Comparison of ENCODE assay signal across 26 cellular contexts in genomic region chr3:54917862-54918261, GRCh38. TPM values are rescaled to one million over a fixed set of nuclear protein-coding genes. Genes with fewer than 3 reads are reported as not detected.
DNase-seq lines count a peak whose midpoint lies in the region; ATAC-seq and TF ChIP-seq lines count a peak whose summit lies in the region.
"Had no signal": no experiment of that assay in that cellular context is flagged by ENCODE, and none has a peak within 500 bp of the region (broad histone marks: within the 10 kb centered on the region; RNA-seq: fewer than 3 reads in every experiment).

No MANE protein-coding gene starts in this region.

- no peaks in the 10 kb centered on the region for H3K27me3 Mint-ChIP-seq in MCF 10A (ENCODE audit: insufficient read depth, unreplicated experiment)
- no peaks in the 10 kb centered on the region for H3K27me3 Mint-ChIP-seq in activated naive CD8-positive, alpha-beta T cell treated with anti-CD3 and anti-CD28 coated beads for 36 hours

- ATAC-seq in GM18909 (IDR thresholded peaks at IDR 0.05; ENCODE audit: poor library complexity, unreplicated experiment), result no peak
- ATAC-seq: HepG2 had no signal

- no peaks in the 10 kb centered on the region for H3K4me1 Mint-ChIP-seq in MCF 10A (ENCODE audit: insufficient read depth, unreplicated experiment)
- no peaks in the 10 kb centered on the region for H3K4me1 Mint-ChIP-seq in activated naive CD8-positive, alpha-beta T cell treated with anti-CD3 and anti-CD28 coated beads for 36 hours

- no peaks in the 10 kb centered on the region for H3K27me3 ChIP-seq in mammary epithelial cell (ENCODE audit: insufficient read depth, low read length)
- H3K27me3 ChIP-seq: Peyer's patch, SJCRH30 had no signal

- dilution Hi-C loops in mammary epithelial cell (cut with HindIII; ENCODE audit: low sequenced_read_pairs), result no loop called here

- no peak overlapping the region for H3K4me2 ChIP-seq in mammary epithelial cell (ENCODE audit: insufficient read depth, low read depth, low read length)

- no TSS peak for BruUV-seq in MCF 10A (replicated peaks; lab: Mats Ljungman, UMichigan)
- no TSS peak for BruUV-seq in mammary epithelial cell (replicated peaks; lab: Mats Ljungman, UMichigan)

- no peaks in the 10 kb centered on the region for H3K4me1 ChIP-seq in mammary epithelial cell (ENCODE audit: insufficient read depth, low read length)
- H3K4me1 ChIP-seq: Peyer's patch, SJCRH30 had no signal

- intact Hi-C loops in MCF 10A (cut with micrococcal nuclease), result no loop called here
- intact Hi-C loops in mammary epithelial cell (cut with micrococcal nuclease), result no loop called here

- in situ Hi-C loops in mammary epithelial cell (cut with MboI; ENCODE audit: low sequenced_read_pairs in 2 of 2), result no loop called here

- no peaks in the 10 kb centered on the region for H4K20me1 ChIP-seq in mammary epithelial cell (ENCODE audit: insufficient read depth, low read length)

- H3K79me2 ChIP-seq in mammary epithelial cell (ENCODE audit: insufficient read depth, low read length), result no peaks in the 10 kb centered on the region

- H3K9me3 Mint-ChIP-seq in MCF 10A (ENCODE audit: unreplicated experiment), result peaks cover 4% of the 10 kb centered on the region
- H3K9me3 Mint-ChIP-seq in activated naive CD8-positive, alpha-beta T cell treated with anti-CD3 and anti-CD28 coated beads for 36 hours, result peaks cover 3% of the 10 kb centered on the region

- peak; percentile 16 for DNase-seq in MCF 10A (ENCODE audit: unreplicated experiment)
- DNase-seq in mammary epithelial cell, result no peak
- peak; percentile 69 for DNase-seq in RPMI7951 (ENCODE audit: low read depth)
- DNase-seq in dedifferentiated amniotic fluid mesenchymal stem cell (ENCODE audit: extremely low spot score), result peak; percentile 55
- DNase-seq in midbrain (lab: John Stamatoyannopoulos, UW), result no peak
- DNase-seq in activated naive CD8-positive, alpha-beta T cell treated with anti-CD3 and anti-CD28 coated beads for 36 hours, result no peak
- no peak for DNase-seq in activated CD4-positive, alpha-beta T cell treated with anti-CD3 and anti-CD28 coated beads for 4 hours
- DNase-seq: 8988T, GF-D8, H7, KBM-7, NCI-H1105, NCI-H146, NCI-H2029, NCI-H2171 treated with DMSO at 0.1 percent for 48 hours, NCI-H446 treated with DMSO at 0.1 percent for 48 hours, NCI-H526 treated with DMSO at 0.1 percent for 48 hours, Peyer's patch, SJCRH30 had no signal

- WGBS in mammary epithelial cell (ENCODE audit: low coverage, missing lambda C conversion rate), result 80% methylated on average over 4 of the region's 4 CpGs

- POLR2A ChIA-PET in MCF 10A (lab: Yijun Ruan, JAX), result interaction anchor here (0.5 to 1.2 kb wide), 3 partner anchors 16 to 507 kb away, joined by 3 to 5 read pairs (median 4); no protein-coding TSS in a partner anchor

- CTCF ChIA-PET in MCF 10A (lab: Yijun Ruan, JAX) (interaction anchor here (0.6 to 1.2 kb wide), 4 partner anchors 9 to 1514 kb away, joined by 3 read pairs; no protein-coding TSS in a partner anchor), mammary epithelial cell (lab: Charles Lee; ENCODE audit: low non-redundant PET) (no interaction called here)

- H2AFZ ChIP-seq in mammary epithelial cell (ENCODE audit: low read depth, low read length), result no peak overlapping the region

- H3K36me3 ChIP-seq in mammary epithelial cell (ENCODE audit: insufficient read depth, low read length), result no peaks in the 10 kb centered on the region
- H3K36me3 ChIP-seq: Peyer's patch, SJCRH30 had no signal

- H3K4me3 ChIP-seq in mammary epithelial cell (replicated peaks in 1 of 3; ENCODE audit: insufficient read depth in 1 of 3, low read depth in 2 of 3, low read length in 3 of 3), result no peak overlapping the region
- H3K4me3 ChIP-seq: Peyer's patch, SJCRH30 had no signal

- no peaks in the 10 kb centered on the region for H3K9me3 ChIP-seq in mammary epithelial cell (replicated peaks; ENCODE audit: insufficient read depth, low read length)
- H3K9me3 ChIP-seq: Peyer's patch, SJCRH30 had no signal

- H3K36me3 Mint-ChIP-seq in MCF 10A (ENCODE audit: insufficient read depth, unreplicated experiment), result peaks cover 11% of the 10 kb centered on the region
- H3K36me3 Mint-ChIP-seq in activated naive CD8-positive, alpha-beta T cell treated with anti-CD3 and anti-CD28 coated beads for 36 hours, result no peaks in the 10 kb centered on the region

- H3K4me3 Mint-ChIP-seq in MCF 10A (ENCODE audit: unreplicated experiment), result no peak overlapping the region
- H3K4me3 Mint-ChIP-seq in activated naive CD8-positive, alpha-beta T cell treated with anti-CD3 and anti-CD28 coated beads for 36 hours, result no peak overlapping the region

- TF ChIP-seq CTCF in MCF 10A (IDR thresholded peaks at IDR 0.05; ENCODE audit: unreplicated experiment) (no peak), mammary epithelial cell (conservative IDR thresholded peaks at IDR 0.05 in 1 of 2, IDR thresholded peaks at IDR 0.05 in 1 of 2; ENCODE audit: extremely low read depth in 1 of 2, insufficient read depth in 1 of 2, low read depth in 1 of 2, low read length in 2 of 2) (no peak)

- no peak overlapping the region for H3K9ac ChIP-seq in mammary epithelial cell (ENCODE audit: insufficient read depth, low read length)

- H3K27ac Mint-ChIP-seq in MCF 10A (ENCODE audit: low read depth, unreplicated experiment), result no peak overlapping the region
- no peak overlapping the region for H3K27ac Mint-ChIP-seq in activated naive CD8-positive, alpha-beta T cell treated with anti-CD3 and anti-CD28 coated beads for 36 hours

- no peak overlapping the region for H3K27ac ChIP-seq in mammary epithelial cell (ENCODE audit: insufficient read depth, low read depth, low read length)
- H3K27ac ChIP-seq: C4-2B, Peyer's patch, SJCRH30 had no signal

RNA-seq across cellular contexts. Expression of gene LRTM1, which starts 10.0 kb away (rescaled TPM):
- total RNA-seq in MCF 10A (2022), result not detected in 2 replicates
- not detected for total RNA-seq in mammary epithelial cell
- not detected for polyA plus RNA-seq in mammary epithelial cell
- polyA minus RNA-seq in mammary epithelial cell, result not detected
- total RNA-seq in RPMI7951 (2014; rRNA removed; shearing (Covaris generic)), result 1.6 and 2.2 TPM in 2 replicates
- total RNA-seq in activated naive CD8-positive, alpha-beta T cell treated with anti-CD3 and anti-CD28 coated beads for 36 hours, result not detected
- total RNA-seq: Daoy; H7; HepG2; HT-29; Peyer's patch; T-helper 1 cell treated with Interleukin-12 subunit alpha and Interleukin-12 subunit beta and Interleukin-4 antibody, amounts not matched to agents 30 ng/mL and 1 ng/mL, for 36 hours had no signal
- polyA plus RNA-seq: AG04450, HepG2 had no signal

Comparison
In these comparisons a context has a peak if more than half of its experiments do, and no peak if none do; other contexts are left out.
1. DNase-seq: peak in MCF 10A (single experiment), RPMI7951 (single experiment) and dedifferentiated amniotic fluid mesenchymal stem cell (single experiment); none in mammary epithelial cell (single experiment), midbrain (single experiment), activated naive CD8-positive, alpha-beta T cell treated with anti-CD3 and anti-CD28 coated beads for 36 hours (single experiment) and activated CD4-positive, alpha-beta T cell treated with anti-CD3 and anti-CD28 coated beads for 4 hours (0 of 2).